In the genomic region with DNA sequence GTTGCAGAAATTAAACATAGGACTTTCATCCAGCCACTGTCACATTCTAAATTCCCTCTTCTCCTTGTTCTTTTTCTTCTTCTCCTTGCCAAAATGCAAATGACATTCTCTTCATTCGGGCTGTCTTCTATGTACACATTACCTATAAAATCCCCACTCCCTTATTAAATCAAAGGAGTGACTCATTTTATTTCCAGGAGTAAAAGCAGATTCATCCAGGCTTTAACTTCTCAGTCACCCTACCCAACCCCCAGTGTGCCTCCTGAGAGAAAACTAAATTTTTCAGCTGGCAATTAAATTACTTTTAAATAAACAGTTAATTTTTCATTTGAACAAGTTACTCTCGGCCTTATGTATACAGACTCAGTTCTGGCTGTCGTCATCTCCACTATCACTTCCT, we compare ENCODE assay signal across 28 cellular contexts.
"Had no signal": no experiment of that assay in that cellular context is flagged by ENCODE, and none has a peak within 500 bp of the region (broad histone marks: within the 10 kb centered on the region; RNA-seq: fewer than 3 reads in every experiment).

No MANE protein-coding gene starts in this region.

- ATAC-seq: activated naive CD4-positive, alpha-beta T cell treated with anti-CD3 and anti-CD28 coated beads, Interleukin-2, amount 50 U/mL, for 72 hours; activated T-cell treated with anti-CD3 and anti-CD28 coated beads, Interleukin-2, amount 50 U/mL, for 72 hours; gastroesophageal sphincter; heart right ventricle; T-helper 17 cell had no signal

- FAIRE-seq: bronchial epithelial cell had no signal

- H3K27me3 ChIP-seq: ascending aorta had no signal

- H3K36me3 ChIP-seq: ascending aorta, esophagus squamous epithelium, gastroesophageal sphincter, heart right ventricle had no signal

- H3K4me1 ChIP-seq: ascending aorta, esophagus squamous epithelium, heart right ventricle had no signal

- DNase-seq: activated CD4-positive, alpha-beta memory T cell treated with anti-CD3 and anti-CD28 coated beads, Interleukin-2, amount 10 ng/mL, durations not matched to agents 7 days and 5 days; activated CD4-positive, alpha-beta T cell treated with anti-CD3 and anti-CD28 coated beads for 4 hours; activated CD4-positive, alpha-beta T cell treated with anti-CD3 and anti-CD28 coated beads, Interleukin-2, amount 10 ng/mL, durations not matched to agents 7 days and 5 days; activated CD4-positive, alpha-beta T cell treated with anti-CD3 and anti-CD28 coated beads, Interleukin-2, amount 50 U/mL, for 4 hours; activated CD4-positive, CD25-positive, alpha-beta regulatory T cell; activated CD4-positive, CD25-positive, alpha-beta regulatory T cell treated with anti-CD3 and anti-CD28 coated beads, Interleukin-2, amount 50 U/mL, for 72 hours; activated CD8-positive, alpha-beta memory T cell treated with anti-CD3 and anti-CD28 coated beads, Interleukin-2, amount 50 U/mL, for 48 hours; activated gamma-delta T cell; activated naive CD4-positive, alpha-beta T cell; activated naive CD4-positive, alpha-beta T cell treated with anti-CD3 and anti-CD28 coated beads, Interleukin-2, amount 10 ng/mL, durations not matched to agents 7 days and 5 days; activated naive CD8-positive, alpha-beta T cell treated with anti-CD3 and anti-CD28 coated beads, Interleukin-2, amount 10 ng/mL, durations not matched to agents 7 days and 5 days; activated T-cell treated with anti-CD3 and anti-CD28 coated beads for 4 hours; activated T-cell treated with anti-CD3 and anti-CD28 coated beads, Interleukin-2, amount 50 U/mL, for 24 hours; activated T-cell treated with anti-CD3 and anti-CD28 coated beads, Interleukin-2, amount 50 U/mL, for 72 hours; effector memory CD4-positive, alpha-beta T cell; esophagus squamous epithelium; foreskin melanocyte; heart right ventricle; T-helper 1 cell; T-helper 17 cell; T1000 had no signal

- H3K9me3 ChIP-seq: ascending aorta, esophagus squamous epithelium, gastroesophageal sphincter had no signal

- H3K4me3 ChIP-seq: ascending aorta, coronary artery, dorsolateral prefrontal cortex, esophagus squamous epithelium, gastroesophageal sphincter, heart right ventricle had no signal

- H3K27ac ChIP-seq: ascending aorta, coronary artery, dorsolateral prefrontal cortex, epithelial cell of prostate, esophagus squamous epithelium, gastroesophageal sphincter, heart right ventricle had no signal
